8 cellular contexts compared by ENCODE assay signal in the genomic region with DNA sequence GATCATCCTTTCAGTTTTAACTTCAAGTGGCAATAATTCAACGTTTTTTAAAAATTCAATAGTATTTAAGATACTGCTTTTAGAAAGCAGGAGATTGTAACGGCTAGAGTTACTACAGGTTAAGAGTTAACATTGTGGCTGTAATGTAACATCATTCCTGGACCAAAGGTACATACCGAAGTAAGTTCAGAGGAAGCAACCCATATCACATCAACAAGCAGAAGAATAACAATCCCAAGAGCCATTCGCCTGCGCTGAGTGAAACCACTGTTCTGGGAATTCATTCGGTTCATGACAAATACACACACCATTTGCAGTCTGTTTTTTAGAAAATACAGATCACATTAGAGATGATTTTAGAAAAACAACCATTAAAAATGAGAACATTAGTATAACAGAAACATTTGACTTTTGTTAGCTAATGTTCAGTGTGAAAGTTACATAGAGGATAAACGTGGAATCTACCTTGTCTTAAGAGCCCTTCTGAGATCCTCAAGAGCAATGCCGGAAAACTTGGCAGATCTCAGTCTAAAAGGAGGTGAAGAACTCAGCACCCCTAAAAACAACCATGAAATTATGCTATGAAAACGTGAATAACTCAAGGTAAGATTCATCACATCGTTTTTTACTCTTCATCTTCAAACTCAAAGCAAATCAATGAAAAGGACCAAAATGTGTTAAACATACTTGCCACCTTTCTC. TPM values are rescaled to one million over a fixed set of nuclear protein-coding genes. Genes with fewer than 3 reads are reported as not detected.
DNase-seq lines count a peak whose midpoint lies in the region; FAIRE-seq and TF ChIP-seq lines count a peak whose summit lies in the region.

No MANE protein-coding gene starts in this region.

- H3K27ac ChIP-seq in 22Rv1 (peak overlapping the region; percentile 93), kidney (ENCODE audit: low read depth in 2 of 2, low read length in 2 of 2) (peak overlapping the region; percentile 3 to 65), subcutaneous abdominal adipose tissue (ENCODE audit: low read depth, low read length) (no peak overlapping the region)

- TF ChIP-seq CTCF in 22Rv1 (IDR thresholded peaks at IDR 0.05), result no peak
- TF ChIP-seq CTCF in kidney (IDR thresholded peaks at IDR 0.05; ENCODE audit: borderline replicate concordance, extremely low read depth, insufficient read depth), result no peak

- H3K4me3 Mint-ChIP-seq in activated naive CD8-positive, alpha-beta T cell, result peak overlapping the region; percentile 99

- no peaks in the 10 kb centered on the region for H3K36me3 ChIP-seq in kidney (ENCODE audit: control insufficient read depth in 1 of 2, insufficient read depth in 2 of 2, low read length in 2 of 2)
- H3K36me3 ChIP-seq in subcutaneous abdominal adipose tissue (ENCODE audit: control insufficient read depth in 5 of 5, insufficient read depth in 5 of 5, low read length in 5 of 5), result peaks cover 4 to 8% (median 7%) of the 10 kb centered on the region in 5 donors

- DNase-seq in GM19239 (ENCODE audit: insufficient read length, low spot score), result no peak
- DNase-seq in kidney, result no peak
- no peak for DNase-seq in hippocampal formation (lab: John Stamatoyannopoulos, UW)
- no peak for DNase-seq in activated CD4-positive, CD25-positive, alpha-beta regulatory T cell (lab: John Stamatoyannopoulos, UW)
- DNase-seq in NCI-H2171 (lab: John Stamatoyannopoulos, UW), result no peak

- FAIRE-seq in GM19239 (lab: Jason Lieb, UNC) (peak; percentile 72), kidney (lab: Jason Lieb, UNC) (peak; percentile 17)

- no peaks in the 10 kb centered on the region for H3K27me3 Mint-ChIP-seq in activated naive CD8-positive, alpha-beta T cell

- no peaks in the 10 kb centered on the region for H3K27me3 ChIP-seq in subcutaneous abdominal adipose tissue (ENCODE audit: control insufficient read depth in 5 of 5, insufficient read depth in 4 of 5, low read length in 5 of 5)

- intact Hi-C loops in kidney (cut with DNase I), result no loop called here

- H3K9ac ChIP-seq in kidney (ENCODE audit: low read length in 2 of 2) (peak overlapping the region in 1 of 2 donors; percentile 95), subcutaneous abdominal adipose tissue (ENCODE audit: low read length in 5 of 5) (peak overlapping the region; percentile 79 to 99 (median 81))

- H3K27ac Mint-ChIP-seq in activated naive CD8-positive, alpha-beta T cell, result no peak overlapping the region

- H3K36me3 Mint-ChIP-seq in activated naive CD8-positive, alpha-beta T cell, result peaks cover 4% of the 10 kb centered on the region

- no peaks in the 10 kb centered on the region for H3K9me3 Mint-ChIP-seq in activated naive CD8-positive, alpha-beta T cell (ENCODE audit: low read depth)

- peak overlapping the region; percentile 81 to 86 for H3K4me3 ChIP-seq in kidney (ENCODE audit: low read length in 2 of 2)
- H3K4me3 ChIP-seq in subcutaneous abdominal adipose tissue (ENCODE audit: low read depth in 1 of 5, low read length in 5 of 5), result peak overlapping the region; percentile 71 to 98 (median 94)

- H3K4me1 ChIP-seq in kidney (ENCODE audit: control insufficient read depth in 1 of 2, insufficient read depth in 1 of 2, low read depth in 1 of 2, low read length in 2 of 2) (no peaks in the 10 kb centered on the region), subcutaneous abdominal adipose tissue (ENCODE audit: control insufficient read depth in 5 of 5, insufficient read depth in 5 of 5, low read length in 5 of 5) (peaks cover 0 to 24% (median 19%) of the 10 kb centered on the region in 5 donors)

- peaks cover 26% of the 10 kb centered on the region for H3K4me1 Mint-ChIP-seq in activated naive CD8-positive, alpha-beta T cell (ENCODE audit: low read depth)

- H3K9me3 ChIP-seq in kidney (ENCODE audit: control insufficient read depth in 1 of 2, low read length in 2 of 2) (no peaks in the 10 kb centered on the region), subcutaneous abdominal adipose tissue (ENCODE audit: control insufficient read depth in 5 of 5, low read length in 5 of 5) (no peaks in the 10 kb centered on the region)

RNA-seq across cellular contexts. Expression of gene SLC35F5, which starts 1.3 kb away (rescaled TPM):
- total RNA-seq in kidney, result 198 TPM
- polyA plus RNA-seq in kidney (ENCODE audit: insufficient read depth, low read depth, low replicate concordance), result 49.9 TPM
